In genomic region chrX:16882702-16883486, GRCh38 we compare ENCODE assay signal across 8 cellular contexts. TPM values are rescaled to one million over a fixed set of nuclear protein-coding genes. Genes with fewer than 3 reads are reported as not detected.
DNase-seq lines count a peak whose midpoint lies in the region; ATAC-seq and TF ChIP-seq lines count a peak whose summit lies in the region.

No MANE protein-coding gene starts in this region.

- H3K27me3 Mint-ChIP-seq in T-helper 17 cell: no peaks in the 10 kb centered on the region

- intact Hi-C loops in prostate gland (cut with DNase I): loop anchor here (5.0 kb wide), 2 partner anchors 46 to 809 kb away; no protein-coding TSS in a partner anchor

- H3K9me3 ChIP-seq in T-helper 17 cell (ENCODE audit: control insufficient read depth, low read length, poor library complexity, severe bottlenecking) (no peaks in the 10 kb centered on the region), right atrium auricular region (no peaks in the 10 kb centered on the region), prostate gland (no peaks in the 10 kb centered on the region)

- H3K36me3 ChIP-seq in right atrium auricular region (no peaks in the 10 kb centered on the region), prostate gland (no peaks in the 10 kb centered on the region)

- peak; percentile 52 for DNase-seq in GM03348 (ENCODE audit: low spot score)
- DNase-seq in NCI-H146 treated with DMSO at 0.1 percent for 48 hours (lab: John Stamatoyannopoulos, UW; ENCODE audit: unreplicated experiment): peak; percentile 60
- DNase-seq in T-helper 17 cell: peak in 2 of 3 donors; percentile 31 to 57
- peak in 56 of 58 donors; percentile 1 to 57 (median 30) for DNase-seq in anterior cingulate cortex (lab: John Stamatoyannopoulos, UW)
- peak; percentile 61 for DNase-seq in right atrium auricular region (ENCODE audit: low spot score)
- DNase-seq in prostate gland (ENCODE audit: low spot score): peak; percentile 36
- no peak for DNase-seq in HuH-7 (ENCODE audit: low spot score)

- H3K4me3 ChIP-seq in right atrium auricular region: peak overlapping the region; percentile 31 to 50
- H3K4me3 ChIP-seq in prostate gland: peak overlapping the region; percentile 25 to 36

- TF ChIP-seq POLR2A in prostate gland (IDR thresholded peaks at IDR 0.05): no peak

- peak; percentile 73 for ATAC-seq in HG02610 (IDR thresholded peaks at IDR 0.05; ENCODE audit: unreplicated experiment)
- ATAC-seq in T-helper 17 cell: peak; percentile 84

- H3K27me3 ChIP-seq in right atrium auricular region (no peaks in the 10 kb centered on the region), prostate gland (replicated peaks; ENCODE audit: insufficient read depth) (no peaks in the 10 kb centered on the region)

- no peaks in the 10 kb centered on the region for H3K36me3 Mint-ChIP-seq in T-helper 17 cell (ENCODE audit: low read depth)

- H3K4me1 ChIP-seq in right atrium auricular region (no peaks in the 10 kb centered on the region), prostate gland (replicated peaks) (no peaks in the 10 kb centered on the region)

- peak overlapping the region; percentile 77 for H3K4me3 Mint-ChIP-seq in T-helper 17 cell

- H3K27ac Mint-ChIP-seq in T-helper 17 cell: peak overlapping the region; percentile 69

- H3K27ac ChIP-seq in right atrium auricular region: peak overlapping the region; percentile 58 to 68
- peak overlapping the region; percentile 69 to 75 for H3K27ac ChIP-seq in prostate gland

- TF ChIP-seq CTCF in right atrium auricular region (IDR thresholded peaks at IDR 0.05) (peak; percentile 47 to 69), prostate gland (IDR thresholded peaks at IDR 0.05) (peak; percentile 12 to 63 (median 50))

- 0% methylated on average over 27 of the region's 27 CpGs for WGBS in prostate gland

- no peaks in the 10 kb centered on the region for H3K4me1 Mint-ChIP-seq in T-helper 17 cell

RNA-seq across cellular contexts. Expression of gene RBBP7, which starts 12.7 kb away (rescaled TPM):
- total RNA-seq in T-helper 17 cell: 100 to 1,000 TPM; 103 to 105 TPM
- total RNA-seq in right atrium auricular region: 10 to 100 TPM; 70.7 to 72.2 TPM
- total RNA-seq in prostate gland: 100 to 1,000 TPM in 1 of 2 donors, 10 to 100 TPM in 1; 88.0 to 256 TPM
